ENCODE assay signal across 16 cellular contexts in genomic region chr13:67642638-67643037, GRCh38.
DNase-seq lines count a peak whose midpoint lies in the region; ATAC-seq and TF ChIP-seq lines count a peak whose summit lies in the region.
"Had no signal": no experiment of that assay in that cellular context is flagged by ENCODE, and none has a peak within 500 bp of the region (broad histone marks: within the 10 kb centered on the region; RNA-seq: fewer than 3 reads in every experiment).

No MANE protein-coding gene starts in this region.

- ATAC-seq in HG03571 (IDR thresholded peaks at IDR 0.05; ENCODE audit: unreplicated experiment) (no peak), GM21529 (IDR thresholded peaks at IDR 0.05; ENCODE audit: unreplicated experiment) (no peak)
- ATAC-seq: Right ventricle myocardium inferior had no signal

- H3K36me3 Mint-ChIP-seq in CD14-positive monocyte = no peaks in the 10 kb centered on the region
- H3K36me3 Mint-ChIP-seq: CD8-positive, alpha-beta memory T cell had no signal

- H3K9me3 Mint-ChIP-seq in CD14-positive monocyte = peaks cover 0 to 4% (median 0%) of the 10 kb centered on the region in 7 donors

- intact Hi-C loops in CD14-positive monocyte (cut with micrococcal nuclease) = no loop called here

- H3K27ac Mint-ChIP-seq in CD14-positive monocyte = peak overlapping the region in 4 of 7 donors; percentile 41 to 80 (median 62)
- H3K27ac Mint-ChIP-seq: CD8-positive, alpha-beta memory T cell had no signal

- no peak for TF ChIP-seq CTCF in CD14-positive monocyte (IDR thresholded peaks at IDR 0.05)

- H3K4me1 Mint-ChIP-seq in CD14-positive monocyte = peaks cover 44% of the 10 kb centered on the region
- H3K4me1 Mint-ChIP-seq: CD8-positive, alpha-beta memory T cell had no signal

- DNase-seq in CD14-positive monocyte (ENCODE audit: low spot score) (no peak), MV-4-11 (lab: John Stamatoyannopoulos, UW) (peak; percentile 92), SIG-M5 (lab: John Stamatoyannopoulos, UW) (peak; percentile 66), globus pallidus (ENCODE audit: low spot score) (peak; percentile 10), D341Med (ENCODE audit: low spot score) (no peak), NCI-H526 treated with DMSO at 0.1 percent for 48 hours (lab: John Stamatoyannopoulos, UW) (no peak)
- DNase-seq: CD8-positive, alpha-beta memory T cell; DMS79; NCI-H1417; NCI-H187; NCI-H2107; NCI-H226; NCI-H524 had no signal

- peak overlapping the region in 1 of 2 donors; percentile 16 for H3K4me3 Mint-ChIP-seq in CD14-positive monocyte
- H3K4me3 Mint-ChIP-seq: CD8-positive, alpha-beta memory T cell had no signal

- no peaks in the 10 kb centered on the region for H3K27me3 Mint-ChIP-seq in CD14-positive monocyte (ENCODE audit: low read depth in 3 of 3)
- H3K27me3 Mint-ChIP-seq: CD8-positive, alpha-beta memory T cell had no signal

Comparison
In these comparisons a context has a peak if more than half of its experiments do, and no peak if none do; other contexts are left out.
1. DNase-seq: peak in MV-4-11 (single experiment), SIG-M5 (single experiment) and globus pallidus (single experiment); none in CD14-positive monocyte (single experiment), D341Med (single experiment) and NCI-H526 treated with DMSO at 0.1 percent for 48 hours (single experiment).